Comparison of ENCODE assay signal across 19 cellular contexts in the genomic region with DNA sequence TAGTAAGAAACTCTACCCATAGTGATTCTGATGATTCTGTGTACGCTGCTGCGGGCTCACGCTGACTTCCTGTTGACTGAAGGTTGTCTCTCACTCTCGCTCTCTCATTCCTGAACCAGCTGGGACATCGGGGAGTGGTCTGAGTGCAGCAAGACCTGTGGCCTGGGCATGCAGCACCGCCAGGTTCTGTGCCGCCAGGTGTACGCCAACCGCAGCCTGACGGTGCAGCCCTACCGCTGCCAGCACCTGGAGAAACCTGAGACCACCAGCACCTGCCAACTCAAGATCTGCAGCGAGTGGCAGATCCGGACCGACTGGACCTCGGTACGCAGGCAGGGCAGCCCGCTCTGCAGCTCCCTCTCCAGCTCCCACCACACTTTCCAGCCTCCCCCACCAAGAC.
DNase-seq lines count a peak whose midpoint lies in the region; ATAC-seq, FAIRE-seq and TF ChIP-seq lines count a peak whose summit lies in the region.
"Had no signal": no experiment of that assay in that cellular context is flagged by ENCODE, and none has a peak within 500 bp of the region (broad histone marks: within the 10 kb centered on the region; RNA-seq: fewer than 3 reads in every experiment).

No MANE protein-coding gene starts in this region.

- BruUV-seq in Caco-2 (replicated peaks; lab: Mats Ljungman, UMichigan) = no TSS peak

- peaks cover 32% of the 10 kb centered on the region for H3K4me1 ChIP-seq in Caco-2
- H3K4me1 ChIP-seq in mucosa of descending colon (ENCODE audit: low read depth) = peaks cover 26% of the 10 kb centered on the region
- H3K4me1 ChIP-seq: parathyroid adenoma, uterus had no signal

- H3K4me1 Mint-ChIP-seq in Caco-2 (ENCODE audit: low read depth, unreplicated experiment) = peaks cover 32% of the 10 kb centered on the region
- H3K4me1 Mint-ChIP-seq in activated CD8-positive, alpha-beta T cell treated with anti-CD3 and anti-CD28 coated beads, Interleukin-2, amount 10 ng/mL, durations not matched to agents 7 days and 5 days (ENCODE audit: low read depth) = no peaks in the 10 kb centered on the region
- H3K4me1 Mint-ChIP-seq: central memory CD8-positive, alpha-beta T cell had no signal

- no peak for FAIRE-seq in H54 (lab: Jason Lieb, UNC)
- FAIRE-seq: small intestine, TTC549 had no signal

- H3K27me3 ChIP-seq in Caco-2 (replicated peaks; ENCODE audit: control insufficient read depth, insufficient read depth, low read length) = no peaks in the 10 kb centered on the region
- H3K27me3 ChIP-seq: left lung, uterus had no signal

- CTCF ChIA-PET in Caco-2 (lab: Charles Lee) = no interaction called here
- CTCF ChIA-PET in RWPE1 (lab: Yijun Ruan, JAX) = interaction anchor here (0.7 to 0.9 kb wide), 3 partner anchors 18 to 244 kb away, joined by 3 to 6 read pairs (median 4); no protein-coding TSS in a partner anchor
- CTCF ChIA-PET in activated CD8-positive, alpha-beta T cell treated with anti-CD3 and anti-CD28 coated beads, Interleukin-2, amount 10 ng/mL, durations not matched to agents 7 days and 5 days (lab: Charles Lee) = no interaction called here

- intact Hi-C loops in Caco-2 (cut with micrococcal nuclease; ENCODE audit: unreplicated experiment) = loop anchor here (5.0 kb wide), 1 partner anchor 36 kb away; no protein-coding TSS in a partner anchor
- intact Hi-C loops in mucosa of descending colon (cut with DNase I, micrococcal nuclease) = no loop called here

- H3K36me3 ChIP-seq in Caco-2 (ENCODE audit: control insufficient read depth, insufficient read depth, low read length) = no peaks in the 10 kb centered on the region
- no peaks in the 10 kb centered on the region for H3K36me3 ChIP-seq in mucosa of descending colon (ENCODE audit: low read depth)
- H3K36me3 ChIP-seq: left lung, uterus had no signal

- TF ChIP-seq CTCF in Caco-2 (IDR thresholded peaks at IDR 0.05; ENCODE audit: insufficient read depth in 1 of 2, low read depth in 1 of 2, low read length in 1 of 2, severe bottlenecking in 1 of 2, unreplicated experiment in 1 of 2) = no peak
- no peak for TF ChIP-seq CTCF in RWPE1 (conservative IDR thresholded peaks at IDR 0.05; ENCODE audit: low read depth)
- no peak for TF ChIP-seq CTCF in mucosa of descending colon (IDR thresholded peaks at IDR 0.05)

- no peak for TF ChIP-seq POLR2A in H54 (IDR thresholded peaks at IDR 0.05; ENCODE audit: low read depth, low read length)

- H3K27me3 Mint-ChIP-seq in Caco-2 (ENCODE audit: insufficient read depth, unreplicated experiment) = no peaks in the 10 kb centered on the region
- H3K27me3 Mint-ChIP-seq in activated CD8-positive, alpha-beta T cell treated with anti-CD3 and anti-CD28 coated beads, Interleukin-2, amount 10 ng/mL, durations not matched to agents 7 days and 5 days (ENCODE audit: low read depth) = peaks cover 13% of the 10 kb centered on the region

- no peak overlapping the region for H3K4me3 ChIP-seq in Caco-2 (ENCODE audit: low read depth, low read length)
- H3K4me3 ChIP-seq in mucosa of descending colon = no peak overlapping the region
- H3K4me3 ChIP-seq: left lung, SK-N-MC, uterus had no signal

- DNase-seq in Caco-2 (no peak), NCI-H187 (lab: John Stamatoyannopoulos, UW) (peak; percentile 37 to 75), RWPE1 (ENCODE audit: low spot score) (peak; percentile 24), mucosa of descending colon (peak in 2 of 3 donors; percentile 32 to 57), H54 (ENCODE audit: insufficient read length, low spot score) (no peak), KG1 (lab: John Stamatoyannopoulos, UW) (no peak)
- no peak for DNase-seq in activated CD8-positive, alpha-beta T cell treated with anti-CD3 and anti-CD28 coated beads, Interleukin-2, amount 10 ng/mL, durations not matched to agents 7 days and 5 days
- DNase-seq: activated CD4-positive, alpha-beta T cell treated with anti-CD3 and anti-CD28 coated beads, Interleukin-2, amount 50 U/mL, for 4 hours; activated T-cell treated with anti-CD3 and anti-CD28 coated beads, Interleukin-2, amount 50 U/mL, for 72 hours; effector memory CD4-positive, alpha-beta T cell; left lung; stimulated activated naive CD4-positive, alpha-beta T cell treated with Interleukin-2 at 50 U/mL for 16 hours; uterus had no signal

- peak overlapping the region; percentile 61 for H3K27ac Mint-ChIP-seq in Caco-2 (ENCODE audit: unreplicated experiment)
- H3K27ac Mint-ChIP-seq in activated CD8-positive, alpha-beta T cell treated with anti-CD3 and anti-CD28 coated beads, Interleukin-2, amount 10 ng/mL, durations not matched to agents 7 days and 5 days = no peak overlapping the region
- H3K27ac Mint-ChIP-seq: activated T-cell treated with anti-CD3 and anti-CD28 coated beads, Interleukin-2, amount 50 U/mL, for 72 hours had no signal

- H3K9me3 Mint-ChIP-seq in Caco-2 (ENCODE audit: unreplicated experiment) = no peaks in the 10 kb centered on the region
- H3K9me3 Mint-ChIP-seq in activated CD8-positive, alpha-beta T cell treated with anti-CD3 and anti-CD28 coated beads, Interleukin-2, amount 10 ng/mL, durations not matched to agents 7 days and 5 days (ENCODE audit: insufficient read depth) = no peaks in the 10 kb centered on the region
- H3K9me3 Mint-ChIP-seq: activated T-cell treated with anti-CD3 and anti-CD28 coated beads, Interleukin-2, amount 50 U/mL, for 72 hours; central memory CD8-positive, alpha-beta T cell had no signal

- H3K27ac ChIP-seq in RWPE1 = peak overlapping the region; percentile 25
- H3K27ac ChIP-seq: left lung, parathyroid adenoma, SK-N-MC, uterus had no signal

- POLR2A ChIA-PET in Caco-2 (lab: Charles Lee) = no interaction called here
- POLR2A ChIA-PET in RWPE1 (lab: Yijun Ruan, JAX; ENCODE audit: low non-redundant PET) = no interaction called here
- POLR2A ChIA-PET in activated CD8-positive, alpha-beta T cell treated with anti-CD3 and anti-CD28 coated beads, Interleukin-2, amount 10 ng/mL, durations not matched to agents 7 days and 5 days (lab: Charles Lee) = no interaction called here

- peak; percentile 38 for ATAC-seq in mucosa of descending colon
- ATAC-seq in GM19397 (IDR thresholded peaks at IDR 0.05; ENCODE audit: unreplicated experiment) = no peak
- no peak for ATAC-seq in activated CD8-positive, alpha-beta T cell treated with anti-CD3 and anti-CD28 coated beads, Interleukin-2, amount 10 ng/mL, durations not matched to agents 7 days and 5 days

- no peak overlapping the region for H3K4me3 Mint-ChIP-seq in Caco-2 (ENCODE audit: unreplicated experiment)
- H3K4me3 Mint-ChIP-seq in activated CD8-positive, alpha-beta T cell treated with anti-CD3 and anti-CD28 coated beads, Interleukin-2, amount 10 ng/mL, durations not matched to agents 7 days and 5 days = no peak overlapping the region
- H3K4me3 Mint-ChIP-seq: activated T-cell treated with anti-CD3 and anti-CD28 coated beads, Interleukin-2, amount 50 U/mL, for 72 hours; central memory CD8-positive, alpha-beta T cell had no signal

- no peaks in the 10 kb centered on the region; the same call in 1 of the 2 replicates for H3K9me3 ChIP-seq in Caco-2
- no peaks in the 10 kb centered on the region for H3K9me3 ChIP-seq in mucosa of descending colon
- H3K9me3 ChIP-seq: left lung, uterus had no signal

- no peaks in the 10 kb centered on the region for H3K36me3 Mint-ChIP-seq in Caco-2 (ENCODE audit: insufficient read depth, unreplicated experiment)
- H3K36me3 Mint-ChIP-seq in activated CD8-positive, alpha-beta T cell treated with anti-CD3 and anti-CD28 coated beads, Interleukin-2, amount 10 ng/mL, durations not matched to agents 7 days and 5 days (ENCODE audit: low read depth) = no peaks in the 10 kb centered on the region

Comparison
In these comparisons a context has a peak if more than half of its experiments do, and no peak if none do; other contexts are left out.
1. DNase-seq: peak in NCI-H187 (2 of 2), RWPE1 (single experiment) and mucosa of descending colon (2 of 3); none in Caco-2 (0 of 2), H54 (single experiment), KG1 (single experiment) and activated CD8-positive, alpha-beta T cell treated with anti-CD3 and anti-CD28 coated beads, Interleukin-2, amount 10 ng/mL, durations not matched to agents 7 days and 5 days (single experiment).